Comparison of ENCODE assay signal across 2 cellular contexts in genomic region chr1:220879509-220880366, GRCh38.
A peak's percentile ranks its signal among the peaks of the same experiment; 100 is the strongest.
TF ChIP-seq lines count a peak whose summit lies in the region.

No MANE protein-coding gene starts in this region.

TF ChIP-seq in GM23338, 12 proteins besides CTCF, POLR2A, EP300 and RAD21:
- TF ChIP-seq EZH2 (IDR thresholded peaks at IDR 0.05; ENCODE audit: low read depth, unreplicated experiment) (peak; percentile 38), ZNF331 (CRISPR knock-in tag; IDR thresholded peaks at IDR 0.05; ENCODE audit: low read depth) (no peak)

TF ChIP-seq in GM12878, 131 proteins besides CTCF, POLR2A, EP300 and RAD21:
- peak; percentile 94 for TF ChIP-seq SUZ12 (IDR thresholded peaks at IDR 0.05; ENCODE audit: unreplicated experiment)
- no peak for TF ChIP-seq MAX (IDR thresholded peaks at IDR 0.05; ENCODE audit: low read depth, low read length)
- peak; percentile 54; the same call in 1 of the 2 replicates for TF ChIP-seq GATAD2B (conservative IDR thresholded peaks at IDR 0.05; ENCODE audit: low read depth)
- no peak for TF ChIP-seq POLR2AphosphoS5 (IDR thresholded peaks at IDR 0.05; ENCODE audit: low read length)
- 0 out of 2 replicates have a peak, but pooled peaks have one; percentile 57 for TF ChIP-seq LARP7 (IDR thresholded peaks at IDR 0.05)
- TF ChIP-seq IKZF1 (conservative IDR thresholded peaks at IDR 0.05): peak; percentile 45
- 0 out of 2 replicates have a peak, but pooled peaks have one; percentile 11 for TF ChIP-seq NR2F1 (conservative IDR thresholded peaks at IDR 0.05)
- TF ChIP-seq TBL1XR1 (IDR thresholded peaks at IDR 0.05; ENCODE audit: low read depth, low read length): no peak
- TF ChIP-seq CEBPZ (IDR thresholded peaks at IDR 0.05; ENCODE audit: low read depth, low read length): no peak
- no peak for TF ChIP-seq CBX5 (IDR thresholded peaks at IDR 0.05; ENCODE audit: low read depth)
